Comparison of ENCODE assay signal across 11 cellular contexts in genomic region chr4:180485407-180485806, GRCh38.
"Had no signal": no experiment of that assay in that cellular context is flagged by ENCODE, and none has a peak within 500 bp of the region (broad histone marks: within the 10 kb centered on the region; RNA-seq: fewer than 3 reads in every experiment).

No MANE protein-coding gene starts in this region.

- H3K4me3 ChIP-seq: GM23248, GM23338, HAP-1 had no signal

- H3K4me3 Mint-ChIP-seq: GM23338, H9, HFFc6 had no signal

- H3K9ac ChIP-seq: GM23248 had no signal

- H3K36me3 ChIP-seq: HAP-1 had no signal

- H3K9me3 ChIP-seq: HAP-1 had no signal

- ATAC-seq: GM23338, HCT116 had no signal

- H3K9me3 Mint-ChIP-seq: GM23338 had no signal

- FAIRE-seq: H1, H54 had no signal

- DNase-seq: GM23248, GOT3, H7, H9, HCEC 1CT, HFFc6 had no signal

- H3K27ac Mint-ChIP-seq: GM23338, H9, HFFc6 had no signal

- H3K27ac ChIP-seq: GM23248 had no signal
